Comparison of ENCODE assay signal across 9 cellular contexts in genomic region chr3:105798381-105798934, GRCh38.
DNase-seq lines count a peak whose midpoint lies in the region; ATAC-seq, FAIRE-seq and TF ChIP-seq lines count a peak whose summit lies in the region.
"Had no signal": no experiment of that assay in that cellular context is flagged by ENCODE, and none has a peak within 500 bp of the region (broad histone marks: within the 10 kb centered on the region; RNA-seq: fewer than 3 reads in every experiment).

No MANE protein-coding gene starts in this region.

- no peak overlapping the region for H4K91ac ChIP-seq in H1 (replicated peaks; ENCODE audit: insufficient read length, low read length)

- H3K9ac ChIP-seq in Karpas-422 (ENCODE audit: low read length) (peak overlapping the region; percentile 75), H1 (replicated peaks in 1 of 4; ENCODE audit: extremely low read depth in 1 of 4, low read depth in 3 of 4, low read length in 3 of 4) (no peak overlapping the region), HepG2 (ENCODE audit: insufficient read depth, low read depth, low read length) (no peak overlapping the region)

- no peak overlapping the region for H3K4ac ChIP-seq in H1 (replicated peaks; ENCODE audit: insufficient read length, low read depth, low read length)

- H2BK12ac ChIP-seq in H1 (ENCODE audit: low read depth, low read length) = no peak overlapping the region; the same call in 1 of the 2 replicates

- H3K4me3 ChIP-seq in Karpas-422 (ENCODE audit: low read length) = peak overlapping the region; percentile 39
- peak overlapping the region in 1 of 4 experiments; percentile 28; a peak in 1 of 8 replicates for H3K4me3 ChIP-seq in H1 (ENCODE audit: extremely low read depth in 1 of 4, insufficient read depth in 2 of 4, low read depth in 3 of 4, low read length in 4 of 4)
- no peak overlapping the region for H3K4me3 ChIP-seq in HepG2 (replicated peaks in 1 of 3; ENCODE audit: insufficient read depth in 1 of 3, low read depth in 2 of 3, low read length in 3 of 3)

- no peak for TF ChIP-seq EP300 in H1 (IDR thresholded peaks at IDR 0.05; ENCODE audit: borderline replicate concordance in 1 of 2, low read depth in 2 of 2, low read length in 2 of 2)
- no peak for TF ChIP-seq EP300 in HepG2 (IDR thresholded peaks at IDR 0.05; ENCODE audit: low read depth in 2 of 2, low read length in 2 of 2)
- no peak for TF ChIP-seq EP300 in HepG2 (CRISPR knock-in tag; IDR thresholded peaks at IDR 0.05; ENCODE audit: borderline replicate concordance)

- TF ChIP-seq RAD21 in H1 (IDR thresholded peaks at IDR 0.05 in 1 of 2, conservative IDR thresholded peaks at IDR 0.05 in 1 of 2; ENCODE audit: low read depth in 2 of 2, low read length in 2 of 2) (no peak), HepG2 (CRISPR knock-in tag; IDR thresholded peaks at IDR 0.05) (no peak)

- H3K79me1 ChIP-seq in H1 (ENCODE audit: low read depth, low read length) = no peaks in the 10 kb centered on the region; the same call in 1 of the 2 replicates

- no peak overlapping the region for H2BK20ac ChIP-seq in H1 (ENCODE audit: low read length)

- H4K20me1 ChIP-seq in Karpas-422 (ENCODE audit: insufficient read depth, low read depth, low read length) = no peaks in the 10 kb centered on the region
- H4K20me1 ChIP-seq in H1 (replicated peaks in 1 of 2; ENCODE audit: control insufficient read depth in 1 of 2, insufficient read depth in 2 of 2, low read length in 2 of 2) = no peaks in the 10 kb centered on the region
- H4K20me1 ChIP-seq in HepG2 (ENCODE audit: insufficient read depth, low read length) = peaks cover 10% of the 10 kb centered on the region; the same call in 1 of the 2 replicates

- no peak overlapping the region for H3K18ac ChIP-seq in H1 (ENCODE audit: extremely low read depth, low read length)

- no peak overlapping the region for H4K5ac ChIP-seq in H1 (ENCODE audit: insufficient read length, low read depth, low read length)

- H3K27ac ChIP-seq in Karpas-422 (ENCODE audit: low read length) (peak overlapping the region; percentile 96), H1 (ENCODE audit: low read depth, low read length) (no peak overlapping the region), HepG2 (ENCODE audit: extremely low read length, insufficient read depth, low read length) (no peak overlapping the region)

- CTCF ChIA-PET in H1 (lab: Charles Lee; ENCODE audit: partially characterized antibody) = no interaction called here
- CTCF ChIA-PET in HepG2 (lab: Yijun Ruan, JAX; ENCODE audit: low intra/inter-chr PET ratio, low total read pairs) = no interaction called here

- H3K27me3 ChIP-seq in Karpas-422 (ENCODE audit: low read length) = no peaks in the 10 kb centered on the region
- H3K27me3 ChIP-seq in H1 (replicated peaks in 1 of 4; ENCODE audit: control insufficient read depth in 3 of 4, extremely low read depth in 1 of 4, insufficient read depth in 3 of 4, low read length in 3 of 4) = no peaks in the 10 kb centered on the region
- H3K27me3 ChIP-seq in HepG2 (ENCODE audit: control insufficient read depth in 1 of 2, insufficient read depth in 2 of 2, low read length in 2 of 2) = no peaks in the 10 kb centered on the region

- H2BK15ac ChIP-seq in H1 (ENCODE audit: low read length) = no peak overlapping the region

- POLR2A ChIA-PET in H1 (lab: Charles Lee; ENCODE audit: partially characterized antibody) (no interaction called here), HepG2 (lab: Yijun Ruan, JAX) (no interaction called here)

- no peak for TF ChIP-seq POLR2A in H1 (IDR thresholded peaks at IDR 0.05; ENCODE audit: control extremely low read depth in 1 of 2, low read depth in 2 of 2, low read length in 2 of 2)
- no peak for TF ChIP-seq POLR2A in HepG2 (IDR thresholded peaks at IDR 0.05; ENCODE audit: insufficient read depth in 1 of 2, low read depth in 2 of 2, low read length in 2 of 2)

- peak overlapping the region; percentile 28; the same call in 1 of the 2 replicates for H2BK5ac ChIP-seq in H1 (ENCODE audit: low read depth, low read length)

- no peaks in the 10 kb centered on the region for H3K9me2 ChIP-seq in Karpas-422 (replicated peaks; ENCODE audit: insufficient read depth, low read length)

- in situ Hi-C loops in HepG2 (cut with HindIII; ENCODE audit: extremely low pct_ligation_motif_present, low pct_unique_long_range_greater_than_20kb) = no loop called here

- H2BK120ac ChIP-seq in H1 (replicated peaks; ENCODE audit: low read depth, low read length) = no peak overlapping the region

- H3K4me2 ChIP-seq in Karpas-422 (ENCODE audit: low read depth, low read length, poor library complexity, severe bottlenecking) (peak overlapping the region; percentile 83), H1 (ENCODE audit: insufficient read depth in 1 of 2, low read depth in 2 of 2, low read length in 2 of 2) (peak overlapping the region; percentile 22 to 32; a peak in 2 of 4 replicates), HepG2 (ENCODE audit: low read depth, low read length) (no peak overlapping the region)

- TF ChIP-seq CTCF in H1 (IDR thresholded peaks at IDR 0.05; ENCODE audit: control extremely low read depth in 1 of 3, insufficient read depth in 1 of 3, low read depth in 1 of 3, low read length in 3 of 3) (no peak), HepG2 (CRISPR knock-in tag; IDR thresholded peaks at IDR 0.05) (no peak)

- intact Hi-C loops in Right ventricle myocardium superior (cut with DNase I) = no loop called here
- intact Hi-C loops in HepG2 (cut with micrococcal nuclease; ENCODE audit: unreplicated experiment) = no loop called here

- H3K9me3 ChIP-seq in Karpas-422 (ENCODE audit: low read length) (no peaks in the 10 kb centered on the region), H1 (ENCODE audit: insufficient read depth in 2 of 2, low read depth in 1 of 2, low read length in 1 of 2) (0 out of 4 replicates have a peak, but pooled peaks cover 0 to 3% of the 10 kb centered on the region in 2 experiments), HepG2 (ENCODE audit: low read length) (no peaks in the 10 kb centered on the region)

- no peaks in the 10 kb centered on the region for H3K23me2 ChIP-seq in H1 (ENCODE audit: low read depth, low read length)

- H4K8ac ChIP-seq in H1 (ENCODE audit: extremely low read depth, insufficient read depth, low read length) = no peak overlapping the region

- no peak overlapping the region for H3K56ac ChIP-seq in H1 (replicated peaks; ENCODE audit: insufficient read length, low read depth, low read length)

- DNase-seq in Karpas-422 (peak; percentile 96), H1 (ENCODE audit: low read depth in 1 of 2, low spot score in 2 of 2) (no peak), DMS53 treated with DMSO at 0.1 percent for 48 hours (lab: John Stamatoyannopoulos, UW; ENCODE audit: unreplicated experiment) (no peak), Right ventricle myocardium superior (no peak), NCI-H1436 treated with DMSO at 0.1 percent for 48 hours (lab: John Stamatoyannopoulos, UW) (no peak), HepG2 (ENCODE audit: low spot score) (no peak)
- DNase-seq: GOT3 had no signal

- H2AFZ ChIP-seq in Karpas-422 (ENCODE audit: low read length) (no peak overlapping the region), H1 (ENCODE audit: low read length) (no peak overlapping the region), HepG2 (ENCODE audit: low read length) (no peak overlapping the region)

- 0 out of 2 replicates have a peak, but pooled peaks cover 3% of the 10 kb centered on the region for H3K36me3 ChIP-seq in Karpas-422 (ENCODE audit: insufficient read depth, low read length)
- H3K36me3 ChIP-seq in H1 (ENCODE audit: control insufficient read depth in 2 of 4, insufficient read depth in 4 of 4, low read length in 3 of 4) = no peaks in the 10 kb centered on the region
- H3K36me3 ChIP-seq in HepG2 (replicated peaks in 1 of 2; ENCODE audit: control insufficient read depth in 1 of 2, insufficient read depth in 2 of 2, low read length in 2 of 2) = no peaks in the 10 kb centered on the region

- no peak overlapping the region for H3K23ac ChIP-seq in H1 (ENCODE audit: insufficient read length)

- H2AK5ac ChIP-seq in H1 (ENCODE audit: low read depth, low read length) = no peak overlapping the region

- no TSS peak for BruUV-seq in HepG2 (replicated peaks; lab: Mats Ljungman, UMichigan)

- 63% methylated on average over 1 of the region's 1 CpG; no CpG with 5 or more reads in 1 of the 2 experiments for WGBS in H1 (ENCODE audit: extremely low coverage in 1 of 2, insufficient coverage in 1 of 2, insufficient read length in 1 of 2, insufficient replicate concordance in 2 of 2, low coverage in 1 of 2, low lambda C conversion rate in 2 of 2, missing lambda C conversion rate in 1 of 2), 2 experiments
- 100% methylated on average over 1 of the region's 1 CpG for WGBS in HepG2 (ENCODE audit: low lambda C conversion rate)

- H3K14ac ChIP-seq in H1 (ENCODE audit: insufficient read length) = no peak overlapping the region

- H3K79me2 ChIP-seq in Karpas-422 (ENCODE audit: low read length) (peaks cover 82% of the 10 kb centered on the region), H1 (ENCODE audit: control insufficient read depth in 1 of 2, insufficient read depth in 2 of 2, low read length in 2 of 2) (peaks cover 0 to 32% of the 10 kb centered on the region in 2 experiments; a peak in 3 of 4 replicates), HepG2 (ENCODE audit: insufficient read depth, low read length) (peaks cover 9% of the 10 kb centered on the region)

- H3K4me1 ChIP-seq in Karpas-422 (ENCODE audit: low read length) (peaks cover 96% of the 10 kb centered on the region), H1 (replicated peaks in 1 of 4; ENCODE audit: control insufficient read depth in 3 of 4, insufficient read depth in 4 of 4, low read length in 3 of 4) (peaks cover 2 to 16% (median 11%) of the 10 kb centered on the region in 4 experiments; a peak in 6 of 7 replicates), HepG2 (ENCODE audit: insufficient read depth, low read length) (no peaks in the 10 kb centered on the region)

- ATAC-seq in GM18498 (IDR thresholded peaks at IDR 0.05; ENCODE audit: unreplicated experiment) (peak; percentile 83), GM21723 (IDR thresholded peaks at IDR 0.05; ENCODE audit: unreplicated experiment) (peak; percentile 70), Right ventricle myocardium superior (ENCODE audit: poor library complexity) (no peak), HepG2 (no peak)

- FAIRE-seq in H1 (lab: Jason Lieb, UNC) (no peak), HepG2 (lab: Jason Lieb, UNC) (no peak)

TF ChIP-seq in H1, 55 proteins besides CTCF, POLR2A, EP300 and RAD21 (continues in another document):
- TF ChIP-seq YY1 (IDR thresholded peaks at IDR 0.05; ENCODE audit: low read depth, low read length) (no peak), BACH1 (IDR thresholded peaks at IDR 0.05; ENCODE audit: low read length) (no peak), TBP (IDR thresholded peaks at IDR 0.05; ENCODE audit: low read depth, low read length) (no peak)

TF ChIP-seq in HepG2, 621 proteins besides CTCF, POLR2A, EP300 and RAD21 (continues in another document):
- no peak for TF ChIP-seq ZBTB1 (CRISPR knock-in tag; IDR thresholded peaks at IDR 0.05; ENCODE audit: borderline replicate concordance)
- no peak for TF ChIP-seq MTA3 (CRISPR knock-in tag; IDR thresholded peaks at IDR 0.05)
- TF ChIP-seq ZFP62 (CRISPR knock-in tag; IDR thresholded peaks at IDR 0.05) = no peak

Comparison
In these comparisons a context has a peak if more than half of its experiments do, and no peak if none do; other contexts are left out.
1. ATAC-seq: peak in GM18498 (single experiment) and GM21723 (single experiment); none in Right ventricle myocardium superior (single experiment) and HepG2 (single experiment).